9 cellular contexts compared by ENCODE assay signal in genomic region chr11:29231586-29231985, GRCh38.
"Had no signal": no experiment of that assay in that cellular context is flagged by ENCODE, and none has a peak within 500 bp of the region (broad histone marks: within the 10 kb centered on the region; RNA-seq: fewer than 3 reads in every experiment).

No MANE protein-coding gene starts in this region.

- H3K27ac ChIP-seq: GM23248, HL-60 had no signal

- H3K36me3 ChIP-seq: HAP-1 had no signal

- H2AFZ ChIP-seq: GM23248 had no signal

- H3K4me1 ChIP-seq: HAP-1 had no signal

- H3K27ac Mint-ChIP-seq: HFFc6 had no signal

- H3K9me3 Mint-ChIP-seq: HFFc6 had no signal

- DNase-seq: GM23248, H7, HFFc6, KG1 had no signal

- H3K4me3 Mint-ChIP-seq: HFFc6 had no signal

- H3K9me3 ChIP-seq: HAP-1 had no signal

- ATAC-seq: HCT116, HepG2, K562 had no signal

- H3K9ac ChIP-seq: GM23248 had no signal

- H3K4me3 ChIP-seq: GM23248, HAP-1, K562 had no signal
